ENCODE assay signal across 10 cellular contexts in the genomic region with DNA sequence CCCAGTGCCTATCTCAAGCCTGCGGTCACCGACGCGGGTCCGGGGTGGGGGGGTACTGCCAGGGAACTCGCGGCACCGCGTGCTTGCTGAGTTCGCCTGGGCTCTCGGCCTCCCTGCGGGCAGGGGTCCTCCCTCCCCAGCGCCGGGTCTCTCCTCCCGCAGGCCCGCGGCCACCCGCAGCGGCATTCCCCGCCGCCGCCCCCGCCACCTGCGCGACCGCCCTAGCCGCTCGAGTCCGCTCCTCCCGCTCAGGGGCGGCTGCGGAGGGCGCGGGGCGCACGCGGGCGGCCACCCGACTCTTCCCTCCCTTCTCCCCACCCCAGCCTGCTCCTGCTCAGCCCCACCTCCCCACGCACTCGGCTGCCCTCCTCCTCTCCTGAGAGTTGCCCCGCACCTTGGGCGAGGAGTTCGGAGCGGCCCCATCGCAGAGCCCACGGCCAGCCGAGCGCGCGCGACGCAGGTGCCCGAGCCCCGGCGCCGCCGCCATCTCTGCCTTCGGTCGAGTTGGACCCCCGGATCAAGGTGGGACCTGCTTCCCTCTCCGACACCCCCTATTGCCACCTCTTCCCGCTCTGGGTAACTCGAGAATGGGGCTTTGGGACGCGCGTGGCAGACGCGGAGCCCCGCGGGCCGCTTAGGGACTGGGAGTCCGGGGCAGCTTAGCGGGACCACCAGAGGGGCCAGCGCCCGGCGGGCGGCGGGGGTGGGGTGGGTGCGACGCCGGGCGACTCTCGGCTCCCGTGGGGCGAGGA.
DNase-seq lines count a peak whose midpoint lies in the region; ATAC-seq and TF ChIP-seq lines count a peak whose summit lies in the region.
"Had no signal": no experiment of that assay in that cellular context is flagged by ENCODE, and none has a peak within 500 bp of the region (broad histone marks: within the 10 kb centered on the region; RNA-seq: fewer than 3 reads in every experiment).

No MANE protein-coding gene starts in this region.

- no peaks in the 10 kb centered on the region for H3K9me3 ChIP-seq in HUES6 (ENCODE audit: control insufficient read depth, insufficient read depth, low read depth, low read length)
- no peaks in the 10 kb centered on the region for H3K9me3 ChIP-seq in esophagus squamous epithelium
- no peaks in the 10 kb centered on the region for H3K9me3 ChIP-seq in neural cell (ENCODE audit: low read length)

- no peaks in the 10 kb centered on the region for H3K36me3 Mint-ChIP-seq in activated T-helper 2 cell treated with anti-CD3 and anti-CD28 coated beads, Interferon-gamma antibody, Interleukin-2, Interleukin-4, amounts not matched to agents 10 μg/mL and 5 μg/mL and 100 μg/mL, durations not matched to agents 14 hours and 24 hours and 36 hours (ENCODE audit: low read depth)

- H3K4me1 ChIP-seq in ACC112 (ENCODE audit: control insufficient read depth, insufficient read depth, low read length, unreplicated experiment) (peaks cover 19% of the 10 kb centered on the region), HUES6 (ENCODE audit: control insufficient read depth, insufficient read depth, low read length) (no peaks in the 10 kb centered on the region), esophagus squamous epithelium (peaks cover 0 to 11% (median 8%) of the 10 kb centered on the region in 3 donors)

- H2AFZ ChIP-seq in ACC112 (ENCODE audit: low read length, unreplicated experiment) = peak overlapping the region; percentile 65
- no peak overlapping the region for H2AFZ ChIP-seq in neural cell (ENCODE audit: low read depth, low read length)

- no peaks in the 10 kb centered on the region for H3K9me3 Mint-ChIP-seq in activated T-helper 2 cell treated with anti-CD3 and anti-CD28 coated beads, Interferon-gamma antibody, Interleukin-2, Interleukin-4, amounts not matched to agents 10 μg/mL and 5 μg/mL and 100 μg/mL, durations not matched to agents 14 hours and 24 hours and 36 hours
- H3K9me3 Mint-ChIP-seq: activated CD4-positive, alpha-beta memory T cell treated with anti-CD3 and anti-CD28 coated beads, Interleukin-2, amount 10 ng/mL, durations not matched to agents 7 days and 5 days had no signal

- H3K4me3 ChIP-seq in ACC112 (ENCODE audit: low read depth, low read length) = peak overlapping the region; percentile 85
- peak overlapping the region; percentile 77 for H3K4me3 ChIP-seq in HUES6 (ENCODE audit: low read depth, low read length)
- H3K4me3 ChIP-seq in esophagus squamous epithelium = peak overlapping the region; percentile 32 to 73 (median 48)
- H3K4me3 ChIP-seq in neural cell (ENCODE audit: low read length) = peak overlapping the region; percentile 71

- 3 to 13% methylated on average over 7 to 19 of the region's 86 CpGs for WGBS in esophagus squamous epithelium, 2 donors

- no peak for DNase-seq in esophagus squamous epithelium (lab: John Stamatoyannopoulos, UW)
- no peak for DNase-seq in GM19238 (ENCODE audit: insufficient read length, low spot score)
- no peak for DNase-seq in GM19240 (ENCODE audit: insufficient read length, low spot score)
- DNase-seq in activated T-helper 2 cell treated with anti-CD3 and anti-CD28 coated beads, Interferon-gamma antibody, Interleukin-2, Interleukin-4, amounts not matched to agents 10 μg/mL and 5 μg/mL and 100 μg/mL, durations not matched to agents 14 hours and 24 hours and 36 hours (ENCODE audit: low spot score) = no peak
- DNase-seq: activated CD4-positive, alpha-beta memory T cell treated with anti-CD3 and anti-CD28 coated beads, Interleukin-2, amount 10 ng/mL, durations not matched to agents 7 days and 5 days had no signal

- H3K9ac ChIP-seq in HUES6 (ENCODE audit: low read length) (peak overlapping the region; percentile 2), neural cell (ENCODE audit: low read length) (no peak overlapping the region)

- intact Hi-C loops in esophagus squamous epithelium (cut with DNase I) = no loop called here
- intact Hi-C loops in activated T-helper 2 cell treated with anti-CD3 and anti-CD28 coated beads, Interferon-gamma antibody, Interleukin-2, Interleukin-4, amounts not matched to agents 10 μg/mL and 5 μg/mL and 100 μg/mL, durations not matched to agents 14 hours and 24 hours and 36 hours (cut with micrococcal nuclease) = no loop called here

- ATAC-seq in GM18870 (IDR thresholded peaks at IDR 0.05; ENCODE audit: unreplicated experiment) = no peak

- H3K27me3 ChIP-seq in ACC112 (ENCODE audit: insufficient read depth, low read length) (peaks cover 31% of the 10 kb centered on the region), HUES6 (ENCODE audit: control insufficient read depth, insufficient read depth, low read length) (peaks cover 51% of the 10 kb centered on the region), esophagus squamous epithelium (peaks cover 0 to 46% (median 3%) of the 10 kb centered on the region in 4 donors), neural cell (ENCODE audit: insufficient read depth, low read depth, low read length) (peaks cover 44% of the 10 kb centered on the region)

- no peak overlapping the region for H3K27ac ChIP-seq in ACC112 (ENCODE audit: low read depth, low read length)
- no peak overlapping the region for H3K27ac ChIP-seq in HUES6 (ENCODE audit: low read depth, low read length)
- peak overlapping the region; percentile 56 to 83 (median 71) for H3K27ac ChIP-seq in esophagus squamous epithelium
- no peak overlapping the region for H3K27ac ChIP-seq in neural cell (ENCODE audit: low read length)

- TF ChIP-seq CTCF in esophagus squamous epithelium (IDR thresholded peaks at IDR 0.05) = no peak
- TF ChIP-seq CTCF in neural cell (IDR thresholded peaks at IDR 0.05; ENCODE audit: poor library complexity, severe bottlenecking) = no peak

- H3K9me2 ChIP-seq in neural cell (ENCODE audit: insufficient read depth, low read length) = no peaks in the 10 kb centered on the region

- H3K79me2 ChIP-seq in ACC112 (ENCODE audit: control insufficient read depth, insufficient read depth, low read length, unreplicated experiment) (no peaks in the 10 kb centered on the region), neural cell (replicated peaks; ENCODE audit: insufficient read depth, low read length) (no peaks in the 10 kb centered on the region)

- H3K27me3 Mint-ChIP-seq in activated T-helper 2 cell treated with anti-CD3 and anti-CD28 coated beads, Interferon-gamma antibody, Interleukin-2, Interleukin-4, amounts not matched to agents 10 μg/mL and 5 μg/mL and 100 μg/mL, durations not matched to agents 14 hours and 24 hours and 36 hours (ENCODE audit: low read depth) = peaks cover 34% of the 10 kb centered on the region

- no peak overlapping the region for H3K4me3 Mint-ChIP-seq in activated T-helper 2 cell treated with anti-CD3 and anti-CD28 coated beads, Interferon-gamma antibody, Interleukin-2, Interleukin-4, amounts not matched to agents 10 μg/mL and 5 μg/mL and 100 μg/mL, durations not matched to agents 14 hours and 24 hours and 36 hours (ENCODE audit: low read depth)
- H3K4me3 Mint-ChIP-seq: activated CD4-positive, alpha-beta memory T cell treated with anti-CD3 and anti-CD28 coated beads, Interleukin-2, amount 10 ng/mL, durations not matched to agents 7 days and 5 days; memory B cell had no signal

- TF ChIP-seq EP300 in neural cell (conservative IDR thresholded peaks at IDR 0.05; ENCODE audit: poor library complexity, severe bottlenecking) = no peak

- no peaks in the 10 kb centered on the region for H4K20me1 ChIP-seq in neural cell (ENCODE audit: insufficient read depth)

- TF ChIP-seq POLR2A in esophagus squamous epithelium (IDR thresholded peaks at IDR 0.05) = no peak

- no peaks in the 10 kb centered on the region for H3K36me3 ChIP-seq in ACC112 (ENCODE audit: insufficient read depth, low read length)
- no peaks in the 10 kb centered on the region for H3K36me3 ChIP-seq in HUES6 (ENCODE audit: control insufficient read depth, insufficient read depth, low read length)
- H3K36me3 ChIP-seq in esophagus squamous epithelium = no peaks in the 10 kb centered on the region
- H3K36me3 ChIP-seq in neural cell (ENCODE audit: insufficient read depth, low read length) = no peaks in the 10 kb centered on the region

- H3F3A ChIP-seq in neural cell (ENCODE audit: insufficient read depth, low read length, poor library complexity, severe bottlenecking) = no peaks in the 10 kb centered on the region

- H3K4me1 Mint-ChIP-seq in activated T-helper 2 cell treated with anti-CD3 and anti-CD28 coated beads, Interferon-gamma antibody, Interleukin-2, Interleukin-4, amounts not matched to agents 10 μg/mL and 5 μg/mL and 100 μg/mL, durations not matched to agents 14 hours and 24 hours and 36 hours (ENCODE audit: low read depth) = peaks cover 4% of the 10 kb centered on the region
- H3K4me1 Mint-ChIP-seq: memory B cell had no signal

- no peak overlapping the region for H3K27ac Mint-ChIP-seq in activated T-helper 2 cell treated with anti-CD3 and anti-CD28 coated beads, Interferon-gamma antibody, Interleukin-2, Interleukin-4, amounts not matched to agents 10 μg/mL and 5 μg/mL and 100 μg/mL, durations not matched to agents 14 hours and 24 hours and 36 hours
- H3K27ac Mint-ChIP-seq: activated CD4-positive, alpha-beta memory T cell treated with anti-CD3 and anti-CD28 coated beads, Interleukin-2, amount 10 ng/mL, durations not matched to agents 7 days and 5 days; memory B cell had no signal

- H3K4me2 ChIP-seq in neural cell (ENCODE audit: low read length) = no peak overlapping the region

- no peak for TF ChIP-seq RAD21 in neural cell (conservative IDR thresholded peaks at IDR 0.05)

TF ChIP-seq in neural cell, 6 proteins besides CTCF, POLR2A, EP300 and RAD21:
- TF ChIP-seq POLR2AphosphoS5 (IDR thresholded peaks at IDR 0.05) (peak; percentile 6), TAF1 (IDR thresholded peaks at IDR 0.05; ENCODE audit: low read depth) (no peak)

Comparison
In these comparisons a context has a peak if more than half of its experiments do, and no peak if none do; other contexts are left out.
1. H3K27ac ChIP-seq: peak in esophagus squamous epithelium (4 of 4); none in ACC112 (single experiment), HUES6 (single experiment) and neural cell (single experiment).
2. Peak in every context shown above with its lines, with median percentiles within 50 percentile points of each other: H3K4me3 ChIP-seq.